1 cellular context compared by ENCODE assay signal in genomic region chr2:126656311-126657145, GRCh38.
TF ChIP-seq lines count a peak whose summit lies in the region.

No MANE protein-coding gene starts in this region.

TF ChIP-seq in K562, 482 proteins besides CTCF, POLR2A, EP300 and RAD21 (continued from another document and continues in another):
- TF ChIP-seq RBM14 (IDR thresholded peaks at IDR 0.05; ENCODE audit: borderline replicate concordance, insufficient read depth, low read depth, low read length) (0 out of 2 replicates have a peak, but pooled peaks have one; percentile 52), CCNT2 (IDR thresholded peaks at IDR 0.05; ENCODE audit: borderline replicate concordance, extremely low read depth, insufficient read length, low read depth, low read length) (peak; percentile 27), RBBP5 (IDR thresholded peaks at IDR 0.05; ENCODE audit: borderline replicate concordance, insufficient read depth, low read length, poor library complexity, severe bottlenecking) (peak; percentile 82), RBM34 (IDR thresholded peaks at IDR 0.05; ENCODE audit: borderline replicate concordance, insufficient read depth, low read length) (0 out of 2 replicates have a peak, but pooled peaks have one; percentile 63), SP1 (CRISPR knock-in tag; IDR thresholded peaks at IDR 0.05) (0 out of 2 replicates have a peak, but pooled peaks have one; percentile 41), ZBTB7A (IDR thresholded peaks at IDR 0.05; ENCODE audit: borderline replicate concordance, control insufficient read depth, low read depth, low read length) (peak; percentile 12; the same call in 1 of the 2 replicates), KHSRP (IDR thresholded peaks at IDR 0.05) (no peak), MAZ (CRISPR knock-in tag; conservative IDR thresholded peaks at IDR 0.05 in 1 of 2, IDR thresholded peaks at IDR 0.05 in 1 of 2) (peak in 1 of 2 experiments; percentile 49; a peak in 2 of 4 replicates), SIN3A (IDR thresholded peaks at IDR 0.05; ENCODE audit: borderline replicate concordance in 2 of 2, control insufficient read depth in 1 of 2, low read depth in 2 of 2, low read length in 2 of 2) (0 out of 4 replicates have a peak, but pooled peaks of 1 of the 2 experiments have one; percentile 30), TAF9B (IDR thresholded peaks at IDR 0.05; ENCODE audit: partially characterized antibody) (peak; percentile 10), MAFF (IDR thresholded peaks at IDR 0.05; ENCODE audit: low read length) (no peak), TFAP4 (CRISPR knock-in tag; IDR thresholded peaks at IDR 0.05; ENCODE audit: borderline replicate concordance) (peak; percentile 36; the same call in 1 of the 2 replicates), L3MBTL2 (IDR thresholded peaks at IDR 0.05) (no peak; the same call in 1 of the 2 replicates), MCM7 (IDR thresholded peaks at IDR 0.05) (no peak), ZNF639 (CRISPR knock-in tag; conservative IDR thresholded peaks at IDR 0.05 in 1 of 2, IDR thresholded peaks at IDR 0.05 in 1 of 2) (no peak), ETV1 (tag; conservative IDR thresholded peaks at IDR 0.05; ENCODE audit: low read depth) (no peak), NBN (IDR thresholded peaks at IDR 0.05; ENCODE audit: low read depth) (no peak), NR2C2 (CRISPR knock-in tag; IDR thresholded peaks at IDR 0.05) (no peak), NR2C2 (tag; IDR thresholded peaks at IDR 0.05) (0 out of 2 replicates have a peak, but pooled peaks have one; percentile 41), NRF1 (conservative IDR thresholded peaks at IDR 0.05 in 1 of 2, IDR thresholded peaks at IDR 0.05 in 1 of 2) (peak; percentile 60 to 65; a peak in 2 of 4 replicates), ZNF449 (CRISPR knock-in tag; IDR thresholded peaks at IDR 0.05) (no peak), KDM5B (IDR thresholded peaks at IDR 0.05; ENCODE audit: insufficient replicate concordance, low read depth, low read length) (peak; percentile 38), NFRKB (IDR thresholded peaks at IDR 0.05; ENCODE audit: low read depth) (no peak), NFYB (IDR thresholded peaks at IDR 0.05; ENCODE audit: extremely low read depth, insufficient read length) (no peak), MTA3 (IDR thresholded peaks at IDR 0.05; ENCODE audit: borderline replicate concordance) (0 out of 2 replicates have a peak, but pooled peaks have one; percentile 6), TEAD1 (CRISPR knock-in tag; IDR thresholded peaks at IDR 0.05) (0 out of 4 replicates have a peak, but pooled peaks of 1 of the 2 experiments have one; percentile 61), RBM15 (IDR thresholded peaks at IDR 0.05; ENCODE audit: insufficient read depth, low read length) (no peak), ERF (CRISPR knock-in tag; IDR thresholded peaks at IDR 0.05) (no peak), SAFB (IDR thresholded peaks at IDR 0.05; ENCODE audit: borderline replicate concordance, low read depth, low read length) (0 out of 2 replicates have a peak, but pooled peaks have one; percentile 36), KAT2B (IDR thresholded peaks at IDR 0.05; ENCODE audit: low read depth, low read length) (no peak), TCF7 (IDR thresholded peaks at IDR 0.05; ENCODE audit: borderline replicate concordance) (no peak), ZNF395 (CRISPR knock-in tag; IDR thresholded peaks at IDR 0.05) (peak; percentile 24; the same call in 1 of the 2 replicates), HNRNPL (IDR thresholded peaks at IDR 0.05; ENCODE audit: low read depth, low read length) (0 out of 2 replicates have a peak, but pooled peaks have one; percentile 41), NR2F6 (CRISPR knock-in tag; IDR thresholded peaks at IDR 0.05) (no peak), DPF2 (IDR thresholded peaks at IDR 0.05) (no peak), ZBTB1 (CRISPR knock-in tag; IDR thresholded peaks at IDR 0.05; ENCODE audit: borderline replicate concordance, low read depth) (0 out of 2 replicates have a peak, but pooled peaks have one; percentile 35), ZNF143 (CRISPR knock-in tag; IDR thresholded peaks at IDR 0.05) (no peak), ZNF584 (CRISPR knock-in tag; IDR thresholded peaks at IDR 0.05; ENCODE audit: low read depth) (peak; percentile 51; the same call in 1 of the 2 replicates), ESRRB (CRISPR knock-in tag; IDR thresholded peaks at IDR 0.05; ENCODE audit: borderline replicate concordance) (no peak), FOXJ3 (CRISPR knock-in tag; IDR thresholded peaks at IDR 0.05) (no peak), U2AF1 (optimal IDR thresholded peaks at IDR 0.05; ENCODE audit: low read depth, low read length) (peak; percentile 6), ETV5 (CRISPR knock-in tag; IDR thresholded peaks at IDR 0.05; ENCODE audit: low read depth) (no peak), BRF1 (IDR thresholded peaks at IDR 0.05; ENCODE audit: borderline replicate concordance, extremely low read depth, insufficient read length) (no peak), CBFA2T3 (IDR thresholded peaks at IDR 0.05) (no peak), SAP30 (IDR thresholded peaks at IDR 0.05; ENCODE audit: borderline replicate concordance, insufficient read depth, low read depth, low read length, poor library complexity, severe bottlenecking) (peak; percentile 50), HDGF (IDR thresholded peaks at IDR 0.05) (no peak), ATF7 (IDR thresholded peaks at IDR 0.05) (no peak), GABPB1 (CRISPR knock-in tag; IDR thresholded peaks at IDR 0.05) (peak; percentile 41; the same call in 1 of the 2 replicates), GATA2 (CRISPR knock-in tag; IDR thresholded peaks at IDR 0.05) (no peak), BRD4 (IDR thresholded peaks at IDR 0.05) (peak; percentile 74), POLR2B (IDR thresholded peaks at IDR 0.05; ENCODE audit: low read depth, partially characterized antibody) (peak; percentile 6), ZNF445 (CRISPR knock-in tag; IDR thresholded peaks at IDR 0.05; ENCODE audit: low read depth) (no peak), TEAD2 (tag; IDR thresholded peaks at IDR 0.05) (no peak), GTF2B (IDR thresholded peaks at IDR 0.05; ENCODE audit: extremely low read depth, insufficient read length) (no peak), RBM25 (IDR thresholded peaks at IDR 0.05; ENCODE audit: low read depth, low read length, severe bottlenecking) (no peak), KAT7 (CRISPR knock-in tag; IDR thresholded peaks at IDR 0.05; ENCODE audit: borderline replicate concordance) (peak; percentile 93; the same call in 1 of the 2 replicates), FOXP1 (CRISPR knock-in tag; IDR thresholded peaks at IDR 0.05) (no peak), ZNF408 (CRISPR knock-in tag; IDR thresholded peaks at IDR 0.05; ENCODE audit: low read depth) (no peak)
- TF ChIP-seq, protein P1, sequence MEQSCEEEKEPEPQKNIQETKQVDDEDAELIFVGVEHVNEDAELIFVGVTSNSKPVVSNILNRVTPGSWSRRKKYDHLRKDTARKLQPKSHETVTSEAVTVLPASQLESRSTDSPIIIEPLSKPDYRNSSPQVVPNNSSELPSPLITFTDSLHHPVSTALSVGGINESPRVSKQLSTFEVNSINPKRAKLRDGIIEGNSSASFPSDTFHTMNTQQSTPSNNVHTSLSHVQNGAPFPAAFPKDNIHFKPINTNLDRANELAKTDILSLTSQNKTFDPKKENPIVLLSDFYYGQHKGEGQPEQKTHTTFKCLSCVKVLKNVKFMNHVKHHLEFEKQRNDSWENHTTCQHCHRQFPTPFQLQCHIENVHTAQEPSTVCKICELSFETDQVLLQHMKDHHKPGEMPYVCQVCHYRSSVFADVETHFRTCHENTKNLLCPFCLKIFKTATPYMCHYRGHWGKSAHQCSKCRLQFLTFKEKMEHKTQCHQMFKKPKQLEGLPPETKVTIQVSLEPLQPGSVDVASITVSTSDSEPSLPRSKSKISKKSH (CRISPR knock-in tag; IDR thresholded peaks at IDR 0.05): no peak
- TF ChIP-seq, protein P2, sequence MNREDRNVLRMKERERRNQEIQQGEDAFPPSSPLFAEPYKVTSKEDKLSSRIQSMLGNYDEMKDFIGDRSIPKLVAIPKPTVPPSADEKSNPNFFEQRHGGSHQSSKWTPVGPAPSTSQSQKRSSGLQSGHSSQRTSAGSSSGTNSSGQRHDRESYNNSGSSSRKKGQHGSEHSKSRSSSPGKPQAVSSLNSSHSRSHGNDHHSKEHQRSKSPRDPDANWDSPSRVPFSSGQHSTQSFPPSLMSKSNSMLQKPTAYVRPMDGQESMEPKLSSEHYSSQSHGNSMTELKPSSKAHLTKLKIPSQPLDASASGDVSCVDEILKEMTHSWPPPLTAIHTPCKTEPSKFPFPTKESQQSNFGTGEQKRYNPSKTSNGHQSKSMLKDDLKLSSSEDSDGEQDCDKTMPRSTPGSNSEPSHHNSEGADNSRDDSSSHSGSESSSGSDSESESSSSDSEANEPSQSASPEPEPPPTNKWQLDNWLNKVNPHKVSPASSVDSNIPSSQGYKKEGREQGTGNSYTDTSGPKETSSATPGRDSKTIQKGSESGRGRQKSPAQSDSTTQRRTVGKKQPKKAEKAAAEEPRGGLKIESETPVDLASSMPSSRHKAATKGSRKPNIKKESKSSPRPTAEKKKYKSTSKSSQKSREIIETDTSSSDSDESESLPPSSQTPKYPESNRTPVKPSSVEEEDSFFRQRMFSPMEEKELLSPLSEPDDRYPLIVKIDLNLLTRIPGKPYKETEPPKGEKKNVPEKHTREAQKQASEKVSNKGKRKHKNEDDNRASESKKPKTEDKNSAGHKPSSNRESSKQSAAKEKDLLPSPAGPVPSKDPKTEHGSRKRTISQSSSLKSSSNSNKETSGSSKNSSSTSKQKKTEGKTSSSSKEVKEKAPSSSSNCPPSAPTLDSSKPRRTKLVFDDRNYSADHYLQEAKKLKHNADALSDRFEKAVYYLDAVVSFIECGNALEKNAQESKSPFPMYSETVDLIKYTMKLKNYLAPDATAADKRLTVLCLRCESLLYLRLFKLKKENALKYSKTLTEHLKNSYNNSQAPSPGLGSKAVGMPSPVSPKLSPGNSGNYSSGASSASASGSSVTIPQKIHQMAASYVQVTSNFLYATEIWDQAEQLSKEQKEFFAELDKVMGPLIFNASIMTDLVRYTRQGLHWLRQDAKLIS (CRISPR knock-in tag; IDR thresholded peaks at IDR 0.05): peak; percentile 63; the same call in 1 of the 2 replicates
- TF ChIP-seq, protein P3, sequence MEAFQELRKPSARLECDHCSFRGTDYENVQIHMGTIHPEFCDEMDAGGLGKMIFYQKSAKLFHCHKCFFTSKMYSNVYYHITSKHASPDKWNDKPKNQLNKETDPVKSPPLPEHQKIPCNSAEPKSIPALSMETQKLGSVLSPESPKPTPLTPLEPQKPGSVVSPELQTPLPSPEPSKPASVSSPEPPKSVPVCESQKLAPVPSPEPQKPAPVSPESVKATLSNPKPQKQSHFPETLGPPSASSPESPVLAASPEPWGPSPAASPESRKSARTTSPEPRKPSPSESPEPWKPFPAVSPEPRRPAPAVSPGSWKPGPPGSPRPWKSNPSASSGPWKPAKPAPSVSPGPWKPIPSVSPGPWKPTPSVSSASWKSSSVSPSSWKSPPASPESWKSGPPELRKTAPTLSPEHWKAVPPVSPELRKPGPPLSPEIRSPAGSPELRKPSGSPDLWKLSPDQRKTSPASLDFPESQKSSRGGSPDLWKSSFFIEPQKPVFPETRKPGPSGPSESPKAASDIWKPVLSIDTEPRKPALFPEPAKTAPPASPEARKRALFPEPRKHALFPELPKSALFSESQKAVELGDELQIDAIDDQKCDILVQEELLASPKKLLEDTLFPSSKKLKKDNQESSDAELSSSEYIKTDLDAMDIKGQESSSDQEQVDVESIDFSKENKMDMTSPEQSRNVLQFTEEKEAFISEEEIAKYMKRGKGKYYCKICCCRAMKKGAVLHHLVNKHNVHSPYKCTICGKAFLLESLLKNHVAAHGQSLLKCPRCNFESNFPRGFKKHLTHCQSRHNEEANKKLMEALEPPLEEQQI (IDR thresholded peaks at IDR 0.05): no peak
